ENCODE assay signal across 9 cellular contexts in the genomic region with DNA sequence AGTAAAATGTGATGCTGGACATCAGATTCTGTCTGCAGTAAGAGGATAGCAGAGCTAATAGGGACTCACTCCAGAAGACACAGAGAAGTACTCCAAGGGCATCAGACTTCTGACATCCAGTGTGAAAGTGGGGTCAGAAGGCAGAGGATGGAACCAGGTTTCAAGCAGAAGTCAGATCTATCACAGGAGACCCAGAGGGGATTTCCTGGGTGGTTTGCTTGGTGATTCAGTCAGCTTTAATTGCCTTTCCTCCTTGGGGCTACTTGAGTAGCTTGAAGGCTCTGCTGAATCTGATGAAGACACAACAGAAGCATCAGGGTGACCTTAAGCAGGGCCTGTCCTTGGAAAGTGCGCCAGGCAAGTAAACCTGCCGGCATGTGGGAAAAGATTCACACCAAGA.
DNase-seq lines count a peak whose midpoint lies in the region; ATAC-seq lines count a peak whose summit lies in the region.
"Had no signal": no experiment of that assay in that cellular context is flagged by ENCODE, and none has a peak within 500 bp of the region (broad histone marks: within the 10 kb centered on the region; RNA-seq: fewer than 3 reads in every experiment).

No MANE protein-coding gene starts in this region.

- intact Hi-C loops in activated CD4-positive, alpha-beta T cell treated with anti-CD3 and anti-CD28 coated beads, Interleukin-2, amount 10 ng/mL, durations not matched to agents 24 days and 14 days (cut with micrococcal nuclease) = loop anchor here (2.0 to 10.0 kb wide), 4 partner anchors 71 to 429 kb away; no protein-coding TSS in a partner anchor

- H3K9me3 Mint-ChIP-seq in activated CD4-positive, alpha-beta T cell treated with anti-CD3 and anti-CD28 coated beads, Interleukin-2, amount 10 ng/mL, durations not matched to agents 24 days and 14 days = no peaks in the 10 kb centered on the region

- peak overlapping the region; percentile 55 for H3K4me3 Mint-ChIP-seq in activated CD4-positive, alpha-beta T cell treated with anti-CD3 and anti-CD28 coated beads, Interleukin-2, amount 10 ng/mL, durations not matched to agents 24 days and 14 days

- peak overlapping the region; percentile 83 for H3K27ac Mint-ChIP-seq in activated CD4-positive, alpha-beta T cell treated with anti-CD3 and anti-CD28 coated beads, Interleukin-2, amount 10 ng/mL, durations not matched to agents 24 days and 14 days

- H3K4me1 Mint-ChIP-seq in activated CD4-positive, alpha-beta T cell treated with anti-CD3 and anti-CD28 coated beads, Interleukin-2, amount 10 ng/mL, durations not matched to agents 24 days and 14 days = peaks cover 37% of the 10 kb centered on the region

- H3K36me3 Mint-ChIP-seq in activated CD4-positive, alpha-beta T cell treated with anti-CD3 and anti-CD28 coated beads, Interleukin-2, amount 10 ng/mL, durations not matched to agents 24 days and 14 days (ENCODE audit: low read depth) = peaks cover 1% of the 10 kb centered on the region

- no peaks in the 10 kb centered on the region for H3K27me3 Mint-ChIP-seq in activated CD4-positive, alpha-beta T cell treated with anti-CD3 and anti-CD28 coated beads, Interleukin-2, amount 10 ng/mL, durations not matched to agents 24 days and 14 days

- no peak for DNase-seq in activated CD4-positive, CD25-positive, alpha-beta regulatory T cell treated with anti-CD3 and anti-CD28 coated beads, Interleukin-2, amount 50 U/mL, for 72 hours
- peak; percentile 81 for DNase-seq in activated CD4-positive, alpha-beta T cell treated with anti-CD3 and anti-CD28 coated beads, Interleukin-2, amount 10 ng/mL, durations not matched to agents 24 days and 14 days
- DNase-seq in stimulated activated CD4-positive, alpha-beta T cell treated with anti-CD3 and anti-CD28 coated beads, TNF-alpha, amount 100 ng/mL, for 48 hours (ENCODE audit: low read depth in 3 of 3) = peak in 2 of 3 donors; percentile 27 to 34
- DNase-seq in DMS153 treated with DMSO at 0.1 percent for 48 hours (lab: John Stamatoyannopoulos, UW; ENCODE audit: unreplicated experiment) = no peak
- DNase-seq: Peyer's patch had no signal

- peak; percentile 93 to 94 for ATAC-seq in activated CD4-positive, CD25-positive, alpha-beta regulatory T cell treated with anti-CD3 and anti-CD28 coated beads, Interleukin-2, amount 50 U/mL, for 24 hours
- ATAC-seq in HG02623 (IDR thresholded peaks at IDR 0.05; ENCODE audit: unreplicated experiment) (peak; percentile 58), GM19455 (IDR thresholded peaks at IDR 0.05; ENCODE audit: unreplicated experiment) (no peak), HG03342 (IDR thresholded peaks at IDR 0.05; ENCODE audit: unreplicated experiment) (no peak)

Comparison
In these comparisons a context has a peak if more than half of its experiments do, and no peak if none do; other contexts are left out.
1. ATAC-seq: peak in activated CD4-positive, CD25-positive, alpha-beta regulatory T cell treated with anti-CD3 and anti-CD28 coated beads, Interleukin-2, amount 50 U/mL, for 24 hours (2 of 2) and HG02623 (single experiment); none in GM19455 (single experiment) and HG03342 (single experiment).
2. DNase-seq: peak in activated CD4-positive, alpha-beta T cell treated with anti-CD3 and anti-CD28 coated beads, Interleukin-2, amount 10 ng/mL, durations not matched to agents 24 days and 14 days (single experiment) and stimulated activated CD4-positive, alpha-beta T cell treated with anti-CD3 and anti-CD28 coated beads, TNF-alpha, amount 100 ng/mL, for 48 hours (2 of 3); none in activated CD4-positive, CD25-positive, alpha-beta regulatory T cell treated with anti-CD3 and anti-CD28 coated beads, Interleukin-2, amount 50 U/mL, for 72 hours (single experiment) and DMS153 treated with DMSO at 0.1 percent for 48 hours (single experiment).